In the genomic region with DNA sequence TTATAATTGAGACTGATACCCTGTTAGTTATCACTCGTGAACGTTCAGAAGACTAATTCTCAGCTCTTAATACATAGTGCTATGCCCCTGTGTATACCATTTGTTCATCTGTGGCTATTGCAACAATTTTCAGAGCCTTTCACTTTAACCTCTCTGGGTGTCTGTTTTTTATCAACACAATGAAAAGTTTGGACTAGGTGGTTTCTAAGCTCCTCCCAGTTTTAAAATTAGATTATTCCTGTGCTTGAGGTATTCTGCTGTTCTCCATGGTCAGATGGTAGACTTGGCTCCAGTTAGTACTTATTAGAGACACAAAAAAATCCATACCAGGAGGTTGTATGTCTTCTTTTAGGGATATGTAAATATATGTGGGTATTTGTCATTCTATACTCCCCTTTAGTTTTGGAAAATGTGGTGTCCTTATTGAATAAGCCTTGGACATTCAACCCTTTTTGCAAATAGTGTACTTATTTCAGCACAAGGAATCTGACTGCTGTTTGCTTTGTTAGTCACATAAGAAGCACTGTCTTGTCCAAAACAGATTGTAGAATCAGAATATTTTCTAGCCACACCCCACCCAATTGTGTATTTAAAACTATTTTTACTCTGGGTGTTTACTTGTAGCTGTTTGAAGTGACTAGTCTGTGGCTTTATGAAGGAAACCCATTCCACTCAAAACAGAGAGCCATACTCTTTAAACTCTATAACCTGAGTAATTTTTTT, we compare ENCODE assay signal across 30 cellular contexts. TPM values are rescaled to one million over a fixed set of nuclear protein-coding genes. Genes with fewer than 3 reads are reported as not detected.
A peak's percentile ranks its signal among the peaks of the same experiment; 100 is the strongest.
DNase-seq lines count a peak whose midpoint lies in the region; ATAC-seq, FAIRE-seq and TF ChIP-seq lines count a peak whose summit lies in the region.
"Had no signal": no experiment of that assay in that cellular context is flagged by ENCODE, and none has a peak within 500 bp of the region (broad histone marks: within the 10 kb centered on the region; RNA-seq: fewer than 3 reads in every experiment).

No MANE protein-coding gene starts in this region.

- POLR2A ChIA-PET in BJ (lab: Charles Lee): interaction anchor here (0.6 kb wide), 1 partner anchor 60 kb away, joined by 4 read pairs; no protein-coding TSS in a partner anchor

- no peak overlapping the region for H3K27ac Mint-ChIP-seq in stimulated activated naive CD8-positive, alpha-beta T cell treated with anti-CD3 and anti-CD28 coated beads, Interleukin-15, amount 100 ng/mL, for 72 hours
- H3K27ac Mint-ChIP-seq: activated CD4-positive, alpha-beta T cell treated with anti-CD3 and anti-CD28 coated beads, Interleukin-2, amount 10 ng/mL, durations not matched to agents 24 days and 14 days; activated naive CD4-positive, alpha-beta T cell treated with anti-CD3 and anti-CD28 coated beads for 36 hours; dendritic cell treated with granulocyte-macrophage colony-stimulating factor and Interleukin-4, amounts not matched to agents 40 ng/mL and 50 ng/mL, for 4 days; mesothelial cell of epicardium; natural killer cell treated with Interleukin-12 subunit alpha and Interleukin-12 subunit beta and Interleukin-15 and Interleukin-18, amount 100 ng/mL, for 72 hours; T-helper 2 cell treated with Interferon-gamma antibody and Interleukin-4, amounts not matched to agents 5 μg/mL and 100 μg/mL, for 36 hours had no signal

- no peak for FAIRE-seq in frontal cortex (lab: Jason Lieb, UNC)
- FAIRE-seq: endometrium had no signal

- ATAC-seq in stimulated activated naive CD8-positive, alpha-beta T cell treated with anti-CD3 and anti-CD28 coated beads, Interleukin-15, amount 100 ng/mL, for 72 hours: no peak
- ATAC-seq in HG03571 (IDR thresholded peaks at IDR 0.05; ENCODE audit: unreplicated experiment): no peak
- ATAC-seq: foreskin keratinocyte; left lobe of liver; natural killer cell treated with Interleukin-12 subunit alpha and Interleukin-12 subunit beta and Interleukin-15 and Interleukin-18, amount 100 ng/mL, for 72 hours had no signal

- H3K27me3 ChIP-seq in BJ (ENCODE audit: control insufficient read depth, insufficient read depth, low read length): no peaks in the 10 kb centered on the region
- H3K27me3 ChIP-seq: foreskin keratinocyte, hepatocyte, MG63, ovary had no signal

- CTCF ChIA-PET in BJ (lab: Yijun Ruan, JAX): no interaction called here

- no peak for TF ChIP-seq CTCF in BJ (IDR thresholded peaks at IDR 0.05; ENCODE audit: insufficient read depth, low read depth, low read length)
- TF ChIP-seq CTCF in epithelial cell of esophagus (IDR thresholded peaks at IDR 0.05; ENCODE audit: insufficient read depth, low read depth, low read length, missing control alignments): no peak

- no peaks in the 10 kb centered on the region for H3K4me1 Mint-ChIP-seq in stimulated activated naive CD8-positive, alpha-beta T cell treated with anti-CD3 and anti-CD28 coated beads, Interleukin-15, amount 100 ng/mL, for 72 hours
- H3K4me1 Mint-ChIP-seq: mesothelial cell of epicardium had no signal

- H3K4me3 Mint-ChIP-seq in stimulated activated naive CD8-positive, alpha-beta T cell treated with anti-CD3 and anti-CD28 coated beads, Interleukin-15, amount 100 ng/mL, for 72 hours: no peak overlapping the region
- H3K4me3 Mint-ChIP-seq: activated CD4-positive, alpha-beta T cell treated with anti-CD3 and anti-CD28 coated beads, Interleukin-2, amount 10 ng/mL, durations not matched to agents 24 days and 14 days; activated naive CD4-positive, alpha-beta T cell treated with anti-CD3 and anti-CD28 coated beads for 36 hours; CD8-positive, alpha-beta memory T cell; dendritic cell treated with granulocyte-macrophage colony-stimulating factor and Interleukin-4, amounts not matched to agents 40 ng/mL and 50 ng/mL, for 4 days; immature natural killer cell; mesothelial cell of epicardium; natural killer cell treated with Interleukin-12 subunit alpha and Interleukin-12 subunit beta and Interleukin-15 and Interleukin-18, amount 100 ng/mL, for 72 hours; T-helper 2 cell treated with Interferon-gamma antibody and Interleukin-4, amounts not matched to agents 5 μg/mL and 100 μg/mL, for 36 hours had no signal

- H3K36me3 ChIP-seq in BJ (ENCODE audit: control insufficient read depth, insufficient read depth, low read length): no peaks in the 10 kb centered on the region
- H3K36me3 ChIP-seq: MG63, ovary, thoracic aorta had no signal

- H3K27me3 Mint-ChIP-seq in stimulated activated naive CD8-positive, alpha-beta T cell treated with anti-CD3 and anti-CD28 coated beads, Interleukin-15, amount 100 ng/mL, for 72 hours: no peaks in the 10 kb centered on the region
- H3K27me3 Mint-ChIP-seq: activated CD4-positive, alpha-beta T cell treated with anti-CD3 and anti-CD28 coated beads, Interleukin-2, amount 10 ng/mL, durations not matched to agents 24 days and 14 days; CD8-positive, alpha-beta memory T cell; dendritic cell treated with granulocyte-macrophage colony-stimulating factor and Interleukin-4, amounts not matched to agents 40 ng/mL and 50 ng/mL, for 4 days; natural killer cell treated with Interleukin-12 subunit alpha and Interleukin-12 subunit beta and Interleukin-15 and Interleukin-18, amount 100 ng/mL, for 72 hours had no signal

- H3K4me3 ChIP-seq in BJ (ENCODE audit: low read depth, low read length): no peak overlapping the region
- no peak overlapping the region for H3K4me3 ChIP-seq in epithelial cell of esophagus (ENCODE audit: low read length)
- H3K4me3 ChIP-seq: hepatocyte, MG63, ovary, thoracic aorta had no signal

- peak; percentile 40 for DNase-seq in BJ (ENCODE audit: low read depth)
- DNase-seq in LHCN-M2 (ENCODE audit: low read depth): peak; percentile 49
- peak; percentile 4 for DNase-seq in epithelial cell of esophagus (ENCODE audit: low read depth)
- peak; percentile 33 for DNase-seq in myocyte (ENCODE audit: low read depth)
- DNase-seq in frontal cortex (ENCODE audit: low spot score in 2 of 2): no peak
- no peak for DNase-seq in stimulated activated naive CD8-positive, alpha-beta T cell treated with anti-CD3 and anti-CD28 coated beads, Interleukin-15, amount 100 ng/mL, for 72 hours
- DNase-seq: activated CD4-positive, alpha-beta T cell treated with anti-CD3 and anti-CD28 coated beads, Interleukin-2, amount 10 ng/mL, durations not matched to agents 24 days and 14 days; activated naive CD4-positive, alpha-beta T cell treated with anti-CD3 and anti-CD28 coated beads for 36 hours; activated T-cell treated with anti-CD3 and anti-CD28 coated beads, Interleukin-2, amount 50 U/mL, for 48 hours; amygdala; caudate nucleus; CD8-positive, alpha-beta memory T cell; foreskin keratinocyte; immature natural killer cell; MG63; NCI-H2107; ovary; stimulated activated CD4-positive, alpha-beta T cell treated with anti-CD3 and anti-CD28 coated beads, Interleukin-12 subunit alpha, Interleukin-12 subunit beta, amount 100 ng/mL, for 4 hours; stimulated activated CD4-positive, alpha-beta T cell treated with anti-CD3 and anti-CD28 coated beads, Interleukin-4, amount 100 ng/mL, for 4 hours; stimulated activated naive CD4-positive, alpha-beta T cell had no signal

- H3K9me3 Mint-ChIP-seq in stimulated activated naive CD8-positive, alpha-beta T cell treated with anti-CD3 and anti-CD28 coated beads, Interleukin-15, amount 100 ng/mL, for 72 hours: no peaks in the 10 kb centered on the region
- H3K9me3 Mint-ChIP-seq: activated CD4-positive, alpha-beta T cell treated with anti-CD3 and anti-CD28 coated beads, Interleukin-2, amount 10 ng/mL, durations not matched to agents 24 days and 14 days; activated naive CD4-positive, alpha-beta T cell treated with anti-CD3 and anti-CD28 coated beads for 36 hours; CD8-positive, alpha-beta memory T cell; dendritic cell treated with granulocyte-macrophage colony-stimulating factor and Interleukin-4, amounts not matched to agents 40 ng/mL and 50 ng/mL, for 4 days; immature natural killer cell; natural killer cell treated with Interleukin-12 subunit alpha and Interleukin-12 subunit beta and Interleukin-15 and Interleukin-18, amount 100 ng/mL, for 72 hours; T-helper 2 cell treated with Interferon-gamma antibody and Interleukin-4, amounts not matched to agents 5 μg/mL and 100 μg/mL, for 36 hours had no signal

RNA-seq across cellular contexts. Expression of a gene that starts 2.0 kb away (rescaled TPM):
- 0.11 and 0.15 TPM in 2 replicates for polyA plus RNA-seq in BJ (2011; rRNA removed)
- polyA minus RNA-seq in BJ (2011; rRNA and poly(A)+ RNA removed): not detected in 2 replicates
- total RNA-seq in LHCN-M2 (2014; rRNA removed) (1.4 and 1.7 TPM in 2 replicates), myocyte (1.9 and 2.8 TPM in 2 replicates), frontal cortex (not detected)
- polyA plus RNA-seq in LHCN-M2 (2012): 0.10 TPM
- polyA plus RNA-seq in myocyte (2012): 18.3 TPM
- total RNA-seq: activated CD4-positive, alpha-beta T cell treated with anti-CD3 and anti-CD28 coated beads, Interleukin-2, amount 10 ng/mL, durations not matched to agents 24 days and 14 days; activated naive CD4-positive, alpha-beta T cell treated with anti-CD3 and anti-CD28 coated beads for 36 hours; CD8-positive, alpha-beta memory T cell; foreskin keratinocyte; G401; left lobe of liver; mesothelial cell of epicardium; natural killer cell treated with Interleukin-12 subunit alpha and Interleukin-12 subunit beta and Interleukin-15 and Interleukin-18, amount 100 ng/mL, for 72 hours had no signal
- polyA plus RNA-seq: CD8-positive, alpha-beta memory T cell; foreskin keratinocyte; immature natural killer cell had no signal

RNA-seq across cellular contexts. Expression of a gene that starts 27.3 kb away (rescaled TPM):
- 12.3 and 22.1 TPM in 2 replicates for polyA plus RNA-seq in BJ (2011; rRNA removed)
- polyA minus RNA-seq in BJ (2011; rRNA and poly(A)+ RNA removed): 9.8 and 10.2 TPM in 2 replicates
- total RNA-seq in LHCN-M2 (2014; rRNA removed) (13.6 and 18.0 TPM in 2 replicates), myocyte (13.1 and 13.2 TPM in 2 replicates), frontal cortex (4.5 TPM)
- 20.3 TPM for polyA plus RNA-seq in LHCN-M2 (2012)
- polyA plus RNA-seq in myocyte (2012): 19.1 TPM

Comparison
In these comparisons a context has a peak if more than half of its experiments do, and no peak if none do; other contexts are left out.
1. DNase-seq: peak in BJ (single experiment), LHCN-M2 (single experiment), epithelial cell of esophagus (single experiment) and myocyte (single experiment); none in frontal cortex (0 of 2) and stimulated activated naive CD8-positive, alpha-beta T cell treated with anti-CD3 and anti-CD28 coated beads, Interleukin-15, amount 100 ng/mL, for 72 hours (0 of 2).